22 cellular contexts compared by ENCODE assay signal in the genomic region with DNA sequence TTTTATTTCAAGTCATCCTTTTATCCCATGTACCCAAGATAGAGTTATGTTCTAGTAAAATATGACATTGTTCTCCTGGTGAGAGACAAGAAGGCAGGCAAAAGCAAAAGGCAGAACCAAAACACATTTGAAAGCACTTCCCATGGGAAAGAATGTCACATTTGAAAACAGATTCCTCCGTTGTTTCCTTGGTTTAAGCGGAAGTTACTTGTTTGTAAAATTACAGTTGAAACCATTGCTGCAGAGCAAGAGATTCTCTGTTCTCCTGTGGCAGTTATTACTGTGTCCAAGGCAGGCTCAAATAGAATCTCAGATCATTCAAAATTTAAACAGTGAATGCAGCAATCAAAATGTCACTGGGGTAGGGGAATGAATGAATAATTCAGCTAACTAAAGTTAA.
"Had no signal": no experiment of that assay in that cellular context is flagged by ENCODE, and none has a peak within 500 bp of the region (broad histone marks: within the 10 kb centered on the region; RNA-seq: fewer than 3 reads in every experiment).

No MANE protein-coding gene starts in this region.

- H3K4me1 Mint-ChIP-seq: activated CD4-positive, alpha-beta memory T cell treated with anti-CD3 and anti-CD28 coated beads, Interleukin-2, amount 10 ng/mL, durations not matched to agents 7 days and 5 days; activated CD8-positive, alpha-beta memory T cell treated with anti-CD3 and anti-CD28 coated beads, Interleukin-2, amount 10 ng/mL, durations not matched to agents 7 days and 5 days; activated naive CD8-positive, alpha-beta T cell treated with anti-CD3 and anti-CD28 coated beads for 36 hours; activated T-helper 17 cell treated with anti-CD3 and anti-CD28 coated beads, Interleukin-2, amount 50 U/mL, for 72 hours; stimulated activated memory B cell treated with anti-CD40 and anti-IgM and Interleukin-4, amounts not matched to agents 10 μg/mL and 1 μg/mL and 100 μg/mL, for 72 hours had no signal

- H3K9me3 Mint-ChIP-seq: activated CD4-positive, alpha-beta memory T cell treated with anti-CD3 and anti-CD28 coated beads, Interleukin-2, amount 10 ng/mL, durations not matched to agents 7 days and 5 days; nephron progenitor cell had no signal

- H3K27me3 ChIP-seq: cardiac muscle cell, foreskin keratinocyte, pancreas, sigmoid colon, upper lobe of right lung had no signal

- H3K4me3 Mint-ChIP-seq: activated CD4-positive, alpha-beta memory T cell treated with anti-CD3 and anti-CD28 coated beads, Interleukin-2, amount 10 ng/mL, durations not matched to agents 7 days and 5 days; activated CD8-positive, alpha-beta memory T cell treated with anti-CD3 and anti-CD28 coated beads, Interleukin-2, amount 10 ng/mL, durations not matched to agents 7 days and 5 days; activated naive CD8-positive, alpha-beta T cell treated with anti-CD3 and anti-CD28 coated beads for 36 hours; activated T-helper 17 cell treated with anti-CD3 and anti-CD28 coated beads, Interleukin-2, amount 50 U/mL, for 72 hours; nephron progenitor cell; stimulated activated memory B cell treated with anti-CD40 and anti-IgM and Interleukin-4, amounts not matched to agents 10 μg/mL and 1 μg/mL and 100 μg/mL, for 72 hours had no signal

- H3K36me3 ChIP-seq: cardiac muscle cell, pancreas, sigmoid colon, thoracic aorta, upper lobe of right lung had no signal

- ATAC-seq: activated CD8-positive, alpha-beta memory T cell treated with anti-CD3 and anti-CD28 coated beads, Interleukin-2, amount 10 ng/mL, durations not matched to agents 7 days and 5 days; activated T-helper 17 cell treated with anti-CD3 and anti-CD28 coated beads, Interleukin-2, amount 50 U/mL, for 72 hours; pancreas; stimulated activated memory B cell treated with anti-CD40 and anti-IgM and Interleukin-4, amounts not matched to agents 10 μg/mL and 1 μg/mL and 100 μg/mL, for 72 hours; upper lobe of right lung had no signal

- DNase-seq: activated CD4-positive, alpha-beta memory T cell treated with anti-CD3 and anti-CD28 coated beads, Interleukin-2, amount 10 ng/mL, durations not matched to agents 7 days and 5 days; activated CD4-positive, alpha-beta T cell treated with anti-CD3 and anti-CD28 coated beads for 48 hours; activated CD4-positive, CD25-positive, alpha-beta regulatory T cell; activated CD8-positive, alpha-beta memory T cell treated with anti-CD3 and anti-CD28 coated beads, Interleukin-2, amount 10 ng/mL, durations not matched to agents 7 days and 5 days; activated naive CD4-positive, alpha-beta T cell; activated naive CD8-positive, alpha-beta T cell treated with anti-CD3 and anti-CD28 coated beads for 36 hours; activated T-cell treated with anti-CD3 and anti-CD28 coated beads, Interleukin-2, amount 50 U/mL, for 1 hour; amniotic stem cell; dermis blood vessel endothelial cell; effector memory CD4-positive, alpha-beta T cell; foreskin keratinocyte; midbrain; nephron progenitor cell; pancreas; sigmoid colon; stimulated activated CD4-positive, alpha-beta T cell treated with anti-CD3 and anti-CD28 coated beads, Interleukin-4, amount 100 ng/mL, for 4 hours; upper lobe of right lung had no signal

- H3K27me3 Mint-ChIP-seq: activated naive CD8-positive, alpha-beta T cell treated with anti-CD3 and anti-CD28 coated beads for 36 hours; stimulated activated memory B cell treated with anti-CD40 and anti-IgM and Interleukin-4, amounts not matched to agents 10 μg/mL and 1 μg/mL and 100 μg/mL, for 72 hours had no signal

- H3K4me1 ChIP-seq: pancreas, upper lobe of right lung had no signal

- H3K4me3 ChIP-seq: cardiac muscle cell, lung, pancreas, sigmoid colon, thoracic aorta, upper lobe of right lung had no signal

- H3K27ac Mint-ChIP-seq: activated CD4-positive, alpha-beta memory T cell treated with anti-CD3 and anti-CD28 coated beads, Interleukin-2, amount 10 ng/mL, durations not matched to agents 7 days and 5 days; activated CD8-positive, alpha-beta memory T cell treated with anti-CD3 and anti-CD28 coated beads, Interleukin-2, amount 10 ng/mL, durations not matched to agents 7 days and 5 days; activated naive CD8-positive, alpha-beta T cell treated with anti-CD3 and anti-CD28 coated beads for 36 hours; activated T-helper 17 cell treated with anti-CD3 and anti-CD28 coated beads, Interleukin-2, amount 50 U/mL, for 72 hours; nephron progenitor cell; stimulated activated memory B cell treated with anti-CD40 and anti-IgM and Interleukin-4, amounts not matched to agents 10 μg/mL and 1 μg/mL and 100 μg/mL, for 72 hours had no signal

- H3K9me3 ChIP-seq: pancreas, sigmoid colon, thoracic aorta, upper lobe of right lung had no signal

- H3K36me3 Mint-ChIP-seq: activated CD8-positive, alpha-beta memory T cell treated with anti-CD3 and anti-CD28 coated beads, Interleukin-2, amount 10 ng/mL, durations not matched to agents 7 days and 5 days; activated naive CD8-positive, alpha-beta T cell treated with anti-CD3 and anti-CD28 coated beads for 36 hours; stimulated activated memory B cell treated with anti-CD40 and anti-IgM and Interleukin-4, amounts not matched to agents 10 μg/mL and 1 μg/mL and 100 μg/mL, for 72 hours had no signal

- H3K27ac ChIP-seq: cardiac muscle cell, foreskin keratinocyte, pancreas, sigmoid colon, thoracic aorta, upper lobe of right lung had no signal
